9 cellular contexts compared by ENCODE assay signal in the genomic region with DNA sequence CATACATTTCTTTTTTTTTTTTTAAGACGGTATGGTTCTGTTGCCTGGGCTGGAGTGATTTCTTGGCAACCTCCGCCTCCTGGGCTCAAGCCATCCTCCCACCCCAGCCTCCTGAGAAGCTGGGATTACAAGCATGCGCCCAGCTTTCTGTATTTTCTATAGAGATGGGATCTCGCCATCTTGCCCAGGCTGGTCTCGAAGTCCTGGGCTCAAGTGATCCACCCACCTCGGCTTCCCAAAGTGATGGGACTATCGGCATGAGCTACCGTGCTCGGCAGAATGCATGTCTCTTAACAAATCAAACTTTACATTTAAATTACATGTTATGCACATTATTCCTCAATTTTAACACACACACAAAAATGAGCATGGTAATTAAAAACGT. TPM values are rescaled to one million over a fixed set of nuclear protein-coding genes. Genes with fewer than 3 reads are reported as not detected.
DNase-seq lines count a peak whose midpoint lies in the region; ATAC-seq and TF ChIP-seq lines count a peak whose summit lies in the region.
"Had no signal": no experiment of that assay in that cellular context is flagged by ENCODE, and none has a peak within 500 bp of the region (broad histone marks: within the 10 kb centered on the region; RNA-seq: fewer than 3 reads in every experiment).

No MANE protein-coding gene starts in this region.

- peak overlapping the region; percentile 87 for H3K4me2 ChIP-seq in Karpas-422 (ENCODE audit: low read depth, low read length, poor library complexity, severe bottlenecking)

- H3K4me1 Mint-ChIP-seq in CD8-positive, alpha-beta T cell (ENCODE audit: low read depth) = peaks cover 32% of the 10 kb centered on the region
- H3K4me1 Mint-ChIP-seq in central memory CD8-positive, alpha-beta T cell = peaks cover 28% of the 10 kb centered on the region
- peaks cover 12 to 25% of the 10 kb centered on the region in 2 donors for H3K4me1 Mint-ChIP-seq in natural killer cell

- no peaks in the 10 kb centered on the region for H3K9me3 ChIP-seq in CD8-positive, alpha-beta T cell (ENCODE audit: low read length)
- no peaks in the 10 kb centered on the region for H3K9me3 ChIP-seq in Karpas-422 (ENCODE audit: low read length)
- H3K9me3 ChIP-seq: uterus had no signal

- H3K9me3 Mint-ChIP-seq in CD8-positive, alpha-beta T cell = no peaks in the 10 kb centered on the region
- H3K9me3 Mint-ChIP-seq in central memory CD8-positive, alpha-beta T cell = no peaks in the 10 kb centered on the region
- H3K9me3 Mint-ChIP-seq in natural killer cell = no peaks in the 10 kb centered on the region

- H3K27ac Mint-ChIP-seq in CD8-positive, alpha-beta T cell = no peak overlapping the region
- H3K27ac Mint-ChIP-seq in central memory CD8-positive, alpha-beta T cell (ENCODE audit: low read depth) = no peak overlapping the region
- no peak overlapping the region for H3K27ac Mint-ChIP-seq in natural killer cell

- H4K20me1 ChIP-seq in Karpas-422 (ENCODE audit: insufficient read depth, low read depth, low read length) = no peaks in the 10 kb centered on the region

- CTCF ChIA-PET in CD8-positive, alpha-beta T cell (lab: Charles Lee) = interaction anchor here (0.7 kb wide), 1 partner anchor 9 kb away, joined by 4 read pairs; no protein-coding TSS in a partner anchor

- peak overlapping the region; percentile 97 for H3K4me3 Mint-ChIP-seq in CD8-positive, alpha-beta T cell
- H3K4me3 Mint-ChIP-seq in central memory CD8-positive, alpha-beta T cell = peak overlapping the region; percentile 92
- H3K4me3 Mint-ChIP-seq in natural killer cell = peak overlapping the region; percentile 95

- H3K27me3 Mint-ChIP-seq in CD8-positive, alpha-beta T cell (ENCODE audit: low read depth) = no peaks in the 10 kb centered on the region
- no peaks in the 10 kb centered on the region for H3K27me3 Mint-ChIP-seq in central memory CD8-positive, alpha-beta T cell
- H3K27me3 Mint-ChIP-seq in natural killer cell (ENCODE audit: low read depth in 2 of 2) = no peaks in the 10 kb centered on the region

- peaks cover 23% of the 10 kb centered on the region for H3K4me1 ChIP-seq in CD8-positive, alpha-beta T cell (ENCODE audit: insufficient read depth, low read length)
- peaks cover 19% of the 10 kb centered on the region for H3K4me1 ChIP-seq in Karpas-422 (ENCODE audit: low read length)

- no peak for TF ChIP-seq CTCF in CD8-positive, alpha-beta T cell (IDR thresholded peaks at IDR 0.05)
- TF ChIP-seq CTCF in natural killer cell (IDR thresholded peaks at IDR 0.05) = no peak

- H3K27ac ChIP-seq in CD8-positive, alpha-beta T cell (ENCODE audit: low read depth, low read length) = no peak overlapping the region
- peak overlapping the region; percentile 47; the same call in 1 of the 2 replicates for H3K27ac ChIP-seq in Karpas-422 (ENCODE audit: low read length)

- intact Hi-C loops in CD8-positive, alpha-beta T cell (cut with DNase I, micrococcal nuclease) = loop anchor here (2.0 to 10.0 kb wide), 5 partner anchors 24 to 452 kb away; a partner anchor contains a TSS
- intact Hi-C loops in natural killer cell (cut with micrococcal nuclease) = no loop called here

- H3K9ac ChIP-seq in Karpas-422 (ENCODE audit: low read length) = peak overlapping the region; percentile 90

- no peak overlapping the region for H3K4me3 ChIP-seq in CD8-positive, alpha-beta T cell (ENCODE audit: low read depth, low read length)
- H3K4me3 ChIP-seq in Karpas-422 (ENCODE audit: low read length) = peak overlapping the region; percentile 94

- no peak overlapping the region for H2AFZ ChIP-seq in Karpas-422 (ENCODE audit: low read length)

- no peak for ATAC-seq in CD8-positive, alpha-beta T cell
- no peak for ATAC-seq in central memory CD8-positive, alpha-beta T cell (replicated peaks; ENCODE audit: extremely low read depth, poor library complexity, severe bottlenecking)
- no peak for ATAC-seq in natural killer cell
- no peak for ATAC-seq in HG03442 (IDR thresholded peaks at IDR 0.05; ENCODE audit: unreplicated experiment)

- POLR2A ChIA-PET in CD8-positive, alpha-beta T cell (lab: Charles Lee) = no interaction called here

- DNase-seq in CD8-positive, alpha-beta T cell = no peak
- DNase-seq in Karpas-422 (no peak), natural killer cell (no peak), NCI-H1092 (lab: John Stamatoyannopoulos, UW) (no peak), occipital lobe (lab: John Stamatoyannopoulos, UW) (no peak)
- no peak for DNase-seq in central memory CD8-positive, alpha-beta T cell (ENCODE audit: low spot score in 2 of 2)
- no peak for DNase-seq in stimulated activated CD4-positive, alpha-beta T cell treated with anti-CD3 and anti-CD28 coated beads, Interleukin-4, amount 100 ng/mL, for 1 hour
- DNase-seq: uterus had no signal

- H3K79me2 ChIP-seq in Karpas-422 (ENCODE audit: low read length) = peaks cover 59% of the 10 kb centered on the region

- H3K36me3 ChIP-seq in CD8-positive, alpha-beta T cell (ENCODE audit: insufficient read depth, low read length) = no peaks in the 10 kb centered on the region
- peaks cover 11% of the 10 kb centered on the region; the same call in 1 of the 2 replicates for H3K36me3 ChIP-seq in Karpas-422 (ENCODE audit: insufficient read depth, low read length)
- H3K36me3 ChIP-seq: uterus had no signal

- no peaks in the 10 kb centered on the region for H3K9me2 ChIP-seq in Karpas-422 (replicated peaks; ENCODE audit: insufficient read depth, low read length)

- peaks cover 25% of the 10 kb centered on the region for H3K36me3 Mint-ChIP-seq in CD8-positive, alpha-beta T cell
- H3K36me3 Mint-ChIP-seq in central memory CD8-positive, alpha-beta T cell (ENCODE audit: insufficient read depth) = peaks cover 25% of the 10 kb centered on the region
- H3K36me3 Mint-ChIP-seq in natural killer cell = no peaks in the 10 kb centered on the region

- no peaks in the 10 kb centered on the region for H3K27me3 ChIP-seq in CD8-positive, alpha-beta T cell (ENCODE audit: insufficient read depth, low read length)
- H3K27me3 ChIP-seq in Karpas-422 (ENCODE audit: low read length) = no peaks in the 10 kb centered on the region
- H3K27me3 ChIP-seq: uterus had no signal

RNA-seq across cellular contexts. Expression of a gene that starts 1.2 kb away (rescaled TPM):
- total RNA-seq in CD8-positive, alpha-beta T cell = 100 to 1,000 TPM; 151 to 166 TPM
- 255 and 557 TPM in 2 replicates for total RNA-seq in Karpas-422 (2014; rRNA removed; shearing (Covaris generic); ENCODE audit: low replicate concordance)
- 100 to 1,000 TPM; 165 to 191 (median 188) TPM for total RNA-seq in natural killer cell
- total RNA-seq in occipital lobe = 60.4 TPM

RNA-seq across cellular contexts. Expression of a gene that starts 1.9 kb away (rescaled TPM):
- total RNA-seq in CD8-positive, alpha-beta T cell = 1 to 10 TPM; 3.6 to 3.7 TPM
- 5.0 and 10.8 TPM in 2 replicates for total RNA-seq in Karpas-422 (2014; rRNA removed; shearing (Covaris generic); ENCODE audit: low replicate concordance)
- total RNA-seq in natural killer cell (1 to 10 TPM; 2.2 to 2.5 (median 2.3) TPM), occipital lobe (1.2 TPM)

RNA-seq across cellular contexts. Expression of a gene that starts 11.5 kb away (rescaled TPM):
- total RNA-seq in CD8-positive, alpha-beta T cell = 1 to 10 TPM; 3.4 to 4.3 TPM
- 7.9 and 11.4 TPM in 2 replicates for total RNA-seq in Karpas-422 (2014; rRNA removed; shearing (Covaris generic); ENCODE audit: low replicate concordance)
- 1 to 10 TPM; 4.0 to 6.0 (median 4.3) TPM for total RNA-seq in natural killer cell
- 1.6 TPM for total RNA-seq in occipital lobe

RNA-seq across cellular contexts. Expression of a gene that starts 20.8 kb away (rescaled TPM):
- total RNA-seq in CD8-positive, alpha-beta T cell = under 1 TPM; 0.71 to 0.81 TPM
- total RNA-seq in Karpas-422 (2014; rRNA removed; shearing (Covaris generic); ENCODE audit: low replicate concordance) = 0.15 and 0.87 TPM in 2 replicates
- total RNA-seq in natural killer cell = under 1 TPM; 0.05 to 0.20 (median 0.11) TPM
- 0.62 TPM for total RNA-seq in occipital lobe
